18 cellular contexts compared by ENCODE assay signal in the genomic region with DNA sequence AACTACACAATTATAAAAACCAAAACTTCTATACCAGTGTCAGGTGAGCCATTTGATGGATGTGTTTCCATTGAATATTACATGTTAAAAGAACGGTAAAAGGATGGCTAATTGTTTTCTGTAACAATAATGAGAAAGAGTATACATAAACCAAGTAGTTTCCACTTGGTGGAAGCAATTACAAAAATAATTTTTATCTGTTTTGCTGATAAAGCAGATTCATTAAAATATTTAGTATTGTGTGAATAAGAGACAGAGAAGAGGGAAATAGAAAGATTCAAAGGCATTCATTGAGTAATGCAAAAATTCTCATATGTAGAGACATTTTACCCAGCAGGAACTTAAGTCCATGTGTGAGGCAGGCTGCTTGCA.
DNase-seq lines count a peak whose midpoint lies in the region; ATAC-seq, FAIRE-seq and TF ChIP-seq lines count a peak whose summit lies in the region.
"Had no signal": no experiment of that assay in that cellular context is flagged by ENCODE, and none has a peak within 500 bp of the region (broad histone marks: within the 10 kb centered on the region; RNA-seq: fewer than 3 reads in every experiment).

No MANE protein-coding gene starts in this region.

- WGBS in H9 (ENCODE audit: extremely low coverage, insufficient read length, low lambda C conversion rate) = no CpG with 5 or more reads among the region's 1 CpG
- WGBS in K562 (ENCODE audit: insufficient coverage, low coverage, missing lambda C conversion rate) = 5% methylated on average over 1 of the region's 1 CpG
- WGBS in mesodermal cell (ENCODE audit: insufficient coverage in 2 of 2), 2 experiments = no CpG with 5 or more reads among the region's 1 CpG

- H3K27ac Mint-ChIP-seq in H9 = peak overlapping the region; percentile 92 to 97 (median 97); a peak in 6 of 7 replicates
- H3K27ac Mint-ChIP-seq: activated T-cell treated with anti-CD3 and anti-CD28 coated beads, Interleukin-2, amount 50 U/mL, for 24 hours had no signal

- no peaks in the 10 kb centered on the region for H3K9me3 ChIP-seq in H9 (ENCODE audit: control insufficient read depth, low read depth, low read length)
- no peaks in the 10 kb centered on the region for H3K9me3 ChIP-seq in K562 (replicated peaks; ENCODE audit: control insufficient read depth, insufficient read depth, low read depth, low read length)
- H3K9me3 ChIP-seq in mesodermal cell (ENCODE audit: control insufficient read depth, low read length) = no peaks in the 10 kb centered on the region
- no peaks in the 10 kb centered on the region for H3K9me3 ChIP-seq in skeletal muscle tissue (ENCODE audit: control insufficient read depth in 3 of 3, low read length in 3 of 3)
- H3K9me3 ChIP-seq: left lung, MG63, suprapubic skin had no signal

- H2AK5ac ChIP-seq in H9 (ENCODE audit: insufficient read length, low read length) = no peak overlapping the region

- no peaks in the 10 kb centered on the region for H3K23me2 ChIP-seq in H9 (ENCODE audit: insufficient read length, low read depth, low read length, poor library complexity, severe bottlenecking)

- H4K91ac ChIP-seq in H9 (ENCODE audit: insufficient read length, low read depth, low read length) = no peak overlapping the region

- H3K4ac ChIP-seq in H9 (ENCODE audit: low read depth, low read length) = no peak overlapping the region

- CTCF ChIA-PET in K562 (lab: Yijun Ruan, JAX; ENCODE audit: low intra/inter-chr PET ratio) = no interaction called here

- peak overlapping the region; percentile 29 for H3K4me2 ChIP-seq in H9 (ENCODE audit: insufficient read depth, insufficient read length, low read length)
- no peak overlapping the region for H3K4me2 ChIP-seq in K562 (ENCODE audit: insufficient read depth, low read length)

- intact Hi-C loops in K562 (cut with micrococcal nuclease) = no loop called here

- H3K9ac ChIP-seq in H9 (ENCODE audit: extremely low read depth, insufficient read length, low read length) = no peak overlapping the region
- H3K9ac ChIP-seq in K562 (ENCODE audit: insufficient read depth in 1 of 2, low read depth in 2 of 2, low read length in 2 of 2) = no peak overlapping the region
- peak overlapping the region in 2 of 3 donors; percentile 80 to 82 for H3K9ac ChIP-seq in skeletal muscle tissue (ENCODE audit: low read depth in 1 of 3, low read length in 3 of 3)

- no peak for TF ChIP-seq RAD21 in K562 (CRISPR knock-in tag; conservative IDR thresholded peaks at IDR 0.05 in 1 of 2, IDR thresholded peaks at IDR 0.05 in 1 of 2)

- no peak overlapping the region for H2BK120ac ChIP-seq in H9 (ENCODE audit: low read depth, low read length, poor library complexity, severe bottlenecking)

- TF ChIP-seq CTCF in H9 (conservative IDR thresholded peaks at IDR 0.05) (no peak), K562 (IDR thresholded peaks at IDR 0.05 in 2 of 3, conservative IDR thresholded peaks at IDR 0.05 in 1 of 3; ENCODE audit: insufficient read depth in 2 of 3, low read depth in 1 of 3, low read length in 3 of 3) (no peak)

- H2BK5ac ChIP-seq in H9 (ENCODE audit: insufficient read length, low read length) = no peak overlapping the region

- no peak overlapping the region for H2BK12ac ChIP-seq in H9 (ENCODE audit: insufficient read length, low read depth, low read length)

- H3K79me1 ChIP-seq in H9 (ENCODE audit: insufficient read depth, low read depth, low read length, poor library complexity, severe bottlenecking) = no peaks in the 10 kb centered on the region

- no peak overlapping the region for H2BK15ac ChIP-seq in H9 (ENCODE audit: low read depth, low read length)

- H3K4me3 ChIP-seq in K562 = no peak overlapping the region
- no peak overlapping the region for H3K4me3 ChIP-seq in mesodermal cell (ENCODE audit: extremely low read depth, insufficient read depth, low read length, poor library complexity, severe bottlenecking)
- peak overlapping the region; percentile 66 to 71 (median 70) for H3K4me3 ChIP-seq in skeletal muscle tissue (ENCODE audit: low read length in 3 of 3)
- H3K4me3 ChIP-seq: left lung, MG63, suprapubic skin had no signal

- H3K14ac ChIP-seq in H9 (ENCODE audit: insufficient read depth, low read length) = no peak overlapping the region

- POLR2A ChIA-PET in K562 (lab: Yijun Ruan, JAX) = no interaction called here

- H3K27ac ChIP-seq in H9 (ENCODE audit: insufficient read length, low read depth, low read length) (peak overlapping the region; percentile 10), K562 (ENCODE audit: extremely low read depth, low read depth, low read length) (no peak overlapping the region), mesodermal cell (ENCODE audit: low read depth, low read length, severe bottlenecking) (peak overlapping the region; percentile 62), skeletal muscle tissue (ENCODE audit: low read depth, low read length) (peak overlapping the region; percentile 83)
- H3K27ac ChIP-seq: left lung had no signal

- no peak for TF ChIP-seq EP300 in K562 (IDR thresholded peaks at IDR 0.05; ENCODE audit: low read length)

- no peak overlapping the region for H3K23ac ChIP-seq in H9 (ENCODE audit: insufficient read length, low read depth, low read length)

- peaks cover 71 to 79% of the 10 kb centered on the region in 2 experiments for H3K4me1 Mint-ChIP-seq in H9
- H3K4me1 Mint-ChIP-seq: central memory CD8-positive, alpha-beta T cell had no signal

- H3K79me2 ChIP-seq in H9 (ENCODE audit: insufficient read depth, low read length) (no peaks in the 10 kb centered on the region), K562 (ENCODE audit: control insufficient read depth, insufficient read depth, low read length) (no peaks in the 10 kb centered on the region)

- no peaks in the 10 kb centered on the region for H3K27me3 ChIP-seq in H9 (ENCODE audit: insufficient read depth, low read length)
- no peaks in the 10 kb centered on the region for H3K27me3 ChIP-seq in K562 (ENCODE audit: control insufficient read depth in 2 of 2, insufficient read depth in 2 of 2, low read length in 2 of 2)
- H3K27me3 ChIP-seq in skeletal muscle tissue (ENCODE audit: control insufficient read depth in 3 of 3, insufficient read depth in 3 of 3, low read length in 3 of 3) = no peaks in the 10 kb centered on the region
- H3K27me3 ChIP-seq: left lung, MG63, suprapubic skin had no signal

- H4K20me1 ChIP-seq in H9 (ENCODE audit: control insufficient read depth, insufficient read depth, insufficient read length) (no peaks in the 10 kb centered on the region), K562 (replicated peaks; ENCODE audit: control insufficient read depth, insufficient read depth, low read length) (no peaks in the 10 kb centered on the region)

- no peak for TF ChIP-seq POLR2A in K562 (conservative IDR thresholded peaks at IDR 0.05)

- H3K18ac ChIP-seq in H9 (ENCODE audit: insufficient read length, low read depth, low read length) = no peak overlapping the region

- no peak for FAIRE-seq in K562 (lab: Jason Lieb, UNC)

- H2BK20ac ChIP-seq in H9 (ENCODE audit: low read depth, low read length, poor library complexity, severe bottlenecking) = no peak overlapping the region

- in situ Hi-C loops in K562 (cut with MboI) = no loop called here

- BruUV-seq in K562 (replicated peaks; lab: Mats Ljungman, UMichigan) = no TSS peak

- no peak overlapping the region for H3T11ph ChIP-seq in H9 (ENCODE audit: low read length)

- H3K4me1 ChIP-seq in H9 (ENCODE audit: insufficient read depth, low read length) (peaks cover 11% of the 10 kb centered on the region), K562 (replicated peaks in 1 of 2; ENCODE audit: control insufficient read depth in 2 of 2, insufficient read depth in 2 of 2, low read length in 2 of 2) (no peaks in the 10 kb centered on the region), mesodermal cell (ENCODE audit: control insufficient read depth, insufficient read depth, low read length, poor library complexity, severe bottlenecking) (peaks cover 35% of the 10 kb centered on the region), skeletal muscle tissue (ENCODE audit: control insufficient read depth in 3 of 3, insufficient read depth in 3 of 3, low read length in 3 of 3) (peaks cover 2 to 13% (median 7%) of the 10 kb centered on the region in 3 donors)

- H3K9me1 ChIP-seq in K562 (ENCODE audit: control insufficient read depth, insufficient read depth, low read length) = no peaks in the 10 kb centered on the region

- H4K8ac ChIP-seq in H9 (replicated peaks; ENCODE audit: insufficient read length, low read depth, low read length) = no peak overlapping the region

- H2AFZ ChIP-seq in H9 (ENCODE audit: low read length) (no peak overlapping the region), K562 (ENCODE audit: low read depth, low read length) (no peak overlapping the region)

- no peak for DNase-seq in H9
- no peak for DNase-seq in K562 (ENCODE audit: extremely low read depth in 1 of 4, low spot score in 3 of 4)
- DNase-seq in NCI-H1417 treated with DMSO at 0.1 percent for 48 hours (lab: John Stamatoyannopoulos, UW) = no peak
- DNase-seq in epidermal melanocyte (ENCODE audit: insufficient read length, low spot score) = no peak
- DNase-seq: activated naive CD4-positive, alpha-beta T cell treated with Interleukin-2 at 50 U/mL for 16 hours; activated T-cell treated with anti-CD3 and anti-CD28 coated beads, Interleukin-2, amount 50 U/mL, for 24 hours; AML-193; amniotic stem cell; COR-L47; MG63; NCI-H1436; NCI-H2171 treated with DMSO at 0.1 percent for 48 hours had no signal

- H3K27me3 Mint-ChIP-seq in H9 (ENCODE audit: low read depth) = no peaks in the 10 kb centered on the region
- H3K27me3 Mint-ChIP-seq: activated T-cell treated with anti-CD3 and anti-CD28 coated beads, Interleukin-2, amount 50 U/mL, for 24 hours; central memory CD8-positive, alpha-beta T cell had no signal

- no peak overlapping the region for H4K5ac ChIP-seq in H9 (ENCODE audit: insufficient read length, low read depth, low read length)

- peaks cover 0 to under 1% of the 10 kb centered on the region in 2 experiments; a peak in 1 of 5 replicates for H3K9me3 Mint-ChIP-seq in H9
- H3K9me3 Mint-ChIP-seq: activated T-cell treated with anti-CD3 and anti-CD28 coated beads, Interleukin-2, amount 50 U/mL, for 24 hours had no signal

- no peak overlapping the region for H3K56ac ChIP-seq in H9 (ENCODE audit: insufficient read length, low read depth, low read length)

- no peak for ATAC-seq in K562
- ATAC-seq in HG03342 (IDR thresholded peaks at IDR 0.05; ENCODE audit: unreplicated experiment) = no peak

- peaks cover 2 to 8% (median 2%) of the 10 kb centered on the region in 3 experiments; a peak in 6 of 7 replicates for H3K36me3 Mint-ChIP-seq in H9 (ENCODE audit: insufficient read depth in 1 of 3, low read depth in 3 of 3)

- no peaks in the 10 kb centered on the region for H3K36me3 ChIP-seq in K562 (ENCODE audit: control insufficient read depth, insufficient read depth, low read length)
- H3K36me3 ChIP-seq in mesodermal cell (ENCODE audit: control insufficient read depth, insufficient read depth, low read length) = no peaks in the 10 kb centered on the region
- no peaks in the 10 kb centered on the region for H3K36me3 ChIP-seq in skeletal muscle tissue (ENCODE audit: control insufficient read depth in 3 of 3, insufficient read depth in 3 of 3, low read length in 3 of 3)
- H3K36me3 ChIP-seq: left lung, MG63, suprapubic skin had no signal

- peak overlapping the region in 1 of 2 experiments; percentile 67; a peak in 4 of 5 replicates for H3K4me3 Mint-ChIP-seq in H9
- H3K4me3 Mint-ChIP-seq: activated T-cell treated with anti-CD3 and anti-CD28 coated beads, Interleukin-2, amount 50 U/mL, for 24 hours; central memory CD8-positive, alpha-beta T cell had no signal

TF ChIP-seq in K562, 482 proteins besides CTCF, POLR2A, EP300 and RAD21 (continues in another document):
- TF ChIP-seq MCM3 (IDR thresholded peaks at IDR 0.05) = no peak

Comparison
In these comparisons a context has a peak if more than half of its experiments do, and no peak if none do; other contexts are left out.
1. H3K9ac ChIP-seq: peak in skeletal muscle tissue (2 of 3); none in H9 (single experiment) and K562 (0 of 2).
2. H3K4me3 ChIP-seq: peak in skeletal muscle tissue (3 of 3); none in K562 (single experiment) and mesodermal cell (single experiment).